In the genomic region with DNA sequence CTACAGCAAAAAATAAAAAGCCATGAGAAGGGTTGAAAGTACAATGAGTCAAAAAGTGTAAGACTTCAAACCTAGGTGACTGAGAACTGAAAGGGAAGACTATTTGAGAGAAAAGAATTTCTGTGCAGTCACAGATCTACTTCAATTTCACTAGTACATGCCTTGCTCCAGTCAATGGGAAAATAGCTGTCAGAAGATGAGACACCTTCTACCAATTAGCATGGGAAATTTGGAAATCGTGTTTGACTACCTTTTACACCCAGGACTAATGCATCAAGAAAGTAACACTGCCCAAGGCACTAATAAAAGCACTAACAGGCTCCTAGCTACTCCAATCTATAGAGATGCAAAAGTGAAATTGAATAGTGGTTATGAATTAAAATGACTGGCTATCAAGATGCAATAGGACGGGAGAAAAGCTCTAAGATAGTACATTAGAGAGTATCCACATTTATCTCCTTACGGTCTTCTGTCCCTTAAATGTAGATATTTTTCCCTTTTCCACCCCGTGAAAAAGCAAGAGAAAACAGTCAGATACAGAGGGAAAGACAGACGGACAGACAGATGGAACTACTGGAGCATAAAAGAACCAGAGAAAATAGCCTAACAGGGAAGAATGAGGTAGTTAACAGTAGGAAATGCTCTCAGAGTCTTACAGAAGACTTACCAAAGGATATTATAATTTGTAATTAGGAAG, we compare ENCODE assay signal across 9 cellular contexts. TPM values are rescaled to one million over a fixed set of nuclear protein-coding genes. Genes with fewer than 3 reads are reported as not detected.
DNase-seq lines count a peak whose midpoint lies in the region; ATAC-seq lines count a peak whose summit lies in the region.
"Had no signal": no experiment of that assay in that cellular context is flagged by ENCODE, and none has a peak within 500 bp of the region (broad histone marks: within the 10 kb centered on the region; RNA-seq: fewer than 3 reads in every experiment).

No MANE protein-coding gene starts in this region.

- CTCF ChIA-PET in activated naive CD4-positive, alpha-beta T cell treated with anti-CD3 and anti-CD28 coated beads for 36 hours (lab: Charles Lee) = interaction anchor here (1.0 kb wide), 1 partner anchor 18 kb away, joined by 3 read pairs; no protein-coding TSS in a partner anchor
- CTCF ChIA-PET in activated naive CD4-positive, alpha-beta T cell treated with anti-CD3 and anti-CD28 coated beads, Interleukin-2, amount 10 ng/mL, durations not matched to agents 7 days and 5 days (lab: Charles Lee) = no interaction called here

- no peaks in the 10 kb centered on the region for H3K9me3 Mint-ChIP-seq in activated naive CD4-positive, alpha-beta T cell treated with anti-CD3 and anti-CD28 coated beads for 36 hours
- H3K9me3 Mint-ChIP-seq in activated naive CD4-positive, alpha-beta T cell treated with anti-CD3 and anti-CD28 coated beads, Interleukin-2, amount 10 ng/mL, durations not matched to agents 7 days and 5 days = no peaks in the 10 kb centered on the region
- no peaks in the 10 kb centered on the region for H3K9me3 Mint-ChIP-seq in stimulated activated naive CD8-positive, alpha-beta T cell treated with anti-CD3 and anti-CD28 coated beads, Interleukin-15, Interleukin-2, amounts not matched to agents 100 ng/mL and 50 ng/mL, for 24 hours

- H3K27ac ChIP-seq in caudate nucleus (ENCODE audit: low read depth, low read length) = no peak overlapping the region
- H3K27ac ChIP-seq: C4-2B had no signal

- H3K27me3 Mint-ChIP-seq in activated naive CD4-positive, alpha-beta T cell treated with anti-CD3 and anti-CD28 coated beads for 36 hours (ENCODE audit: low read depth) = no peaks in the 10 kb centered on the region
- no peaks in the 10 kb centered on the region for H3K27me3 Mint-ChIP-seq in activated naive CD4-positive, alpha-beta T cell treated with anti-CD3 and anti-CD28 coated beads, Interleukin-2, amount 10 ng/mL, durations not matched to agents 7 days and 5 days
- H3K27me3 Mint-ChIP-seq in stimulated activated naive CD8-positive, alpha-beta T cell treated with anti-CD3 and anti-CD28 coated beads, Interleukin-15, Interleukin-2, amounts not matched to agents 100 ng/mL and 50 ng/mL, for 24 hours = no peaks in the 10 kb centered on the region

- intact Hi-C loops in activated naive CD4-positive, alpha-beta T cell treated with anti-CD3 and anti-CD28 coated beads for 36 hours (cut with micrococcal nuclease) = loop anchor here (1.0 to 2.0 kb wide), 2 partner anchors 37 to 1025 kb away; no protein-coding TSS in a partner anchor

- H3K27ac Mint-ChIP-seq in activated naive CD4-positive, alpha-beta T cell treated with anti-CD3 and anti-CD28 coated beads for 36 hours = peak overlapping the region; percentile 27
- H3K27ac Mint-ChIP-seq in activated naive CD4-positive, alpha-beta T cell treated with anti-CD3 and anti-CD28 coated beads, Interleukin-2, amount 10 ng/mL, durations not matched to agents 7 days and 5 days = no peak overlapping the region
- peak overlapping the region; percentile 78 for H3K27ac Mint-ChIP-seq in stimulated activated naive CD8-positive, alpha-beta T cell treated with anti-CD3 and anti-CD28 coated beads, Interleukin-15, Interleukin-2, amounts not matched to agents 100 ng/mL and 50 ng/mL, for 24 hours

- H3K36me3 Mint-ChIP-seq in activated naive CD4-positive, alpha-beta T cell treated with anti-CD3 and anti-CD28 coated beads for 36 hours (ENCODE audit: low read depth) = peaks cover 3% of the 10 kb centered on the region
- H3K36me3 Mint-ChIP-seq in activated naive CD4-positive, alpha-beta T cell treated with anti-CD3 and anti-CD28 coated beads, Interleukin-2, amount 10 ng/mL, durations not matched to agents 7 days and 5 days = peaks cover 4% of the 10 kb centered on the region
- H3K36me3 Mint-ChIP-seq in stimulated activated naive CD8-positive, alpha-beta T cell treated with anti-CD3 and anti-CD28 coated beads, Interleukin-15, Interleukin-2, amounts not matched to agents 100 ng/mL and 50 ng/mL, for 24 hours (ENCODE audit: low read depth) = peaks cover 5% of the 10 kb centered on the region

- no peak for DNase-seq in activated naive CD4-positive, alpha-beta T cell treated with anti-CD3 and anti-CD28 coated beads for 36 hours
- no peak for DNase-seq in activated naive CD4-positive, alpha-beta T cell treated with anti-CD3 and anti-CD28 coated beads, Interleukin-2, amount 10 ng/mL, durations not matched to agents 7 days and 5 days
- DNase-seq in NCI-H446 treated with DMSO at 0.1 percent for 48 hours (lab: John Stamatoyannopoulos, UW) (peak; percentile 30), left lobe of liver (ENCODE audit: low spot score) (no peak), caudate nucleus (lab: John Stamatoyannopoulos, UW) (no peak), DMS79 (lab: John Stamatoyannopoulos, UW) (no peak)

- ATAC-seq in HG02763 (IDR thresholded peaks at IDR 0.05; ENCODE audit: unreplicated experiment) = peak; percentile 38
- ATAC-seq in left lobe of liver = no peak

- no peak overlapping the region for H3K4me3 Mint-ChIP-seq in activated naive CD4-positive, alpha-beta T cell treated with anti-CD3 and anti-CD28 coated beads for 36 hours
- H3K4me3 Mint-ChIP-seq in activated naive CD4-positive, alpha-beta T cell treated with anti-CD3 and anti-CD28 coated beads, Interleukin-2, amount 10 ng/mL, durations not matched to agents 7 days and 5 days = no peak overlapping the region
- peak overlapping the region; percentile 57 for H3K4me3 Mint-ChIP-seq in stimulated activated naive CD8-positive, alpha-beta T cell treated with anti-CD3 and anti-CD28 coated beads, Interleukin-15, Interleukin-2, amounts not matched to agents 100 ng/mL and 50 ng/mL, for 24 hours

- H3K4me1 Mint-ChIP-seq in activated naive CD4-positive, alpha-beta T cell treated with anti-CD3 and anti-CD28 coated beads for 36 hours (ENCODE audit: low read depth) = peaks cover 69% of the 10 kb centered on the region
- H3K4me1 Mint-ChIP-seq in activated naive CD4-positive, alpha-beta T cell treated with anti-CD3 and anti-CD28 coated beads, Interleukin-2, amount 10 ng/mL, durations not matched to agents 7 days and 5 days = peaks cover 38% of the 10 kb centered on the region
- peaks cover 89% of the 10 kb centered on the region for H3K4me1 Mint-ChIP-seq in stimulated activated naive CD8-positive, alpha-beta T cell treated with anti-CD3 and anti-CD28 coated beads, Interleukin-15, Interleukin-2, amounts not matched to agents 100 ng/mL and 50 ng/mL, for 24 hours (ENCODE audit: low read depth)

RNA-seq across cellular contexts. Expression of gene ERP44, which starts 15.2 kb away (rescaled TPM):
- total RNA-seq in activated naive CD4-positive, alpha-beta T cell treated with anti-CD3 and anti-CD28 coated beads for 36 hours = 1 to 10 TPM; 9.1 to 9.5 TPM
- 16.0 TPM for total RNA-seq in left lobe of liver

RNA-seq across cellular contexts. Expression of gene INVS, which starts 15.4 kb away (rescaled TPM):
- 1 to 10 TPM; 5.7 to 7.3 TPM for total RNA-seq in activated naive CD4-positive, alpha-beta T cell treated with anti-CD3 and anti-CD28 coated beads for 36 hours
- total RNA-seq in left lobe of liver = 16.1 TPM
